12 cellular contexts compared by ENCODE assay signal in the genomic region with DNA sequence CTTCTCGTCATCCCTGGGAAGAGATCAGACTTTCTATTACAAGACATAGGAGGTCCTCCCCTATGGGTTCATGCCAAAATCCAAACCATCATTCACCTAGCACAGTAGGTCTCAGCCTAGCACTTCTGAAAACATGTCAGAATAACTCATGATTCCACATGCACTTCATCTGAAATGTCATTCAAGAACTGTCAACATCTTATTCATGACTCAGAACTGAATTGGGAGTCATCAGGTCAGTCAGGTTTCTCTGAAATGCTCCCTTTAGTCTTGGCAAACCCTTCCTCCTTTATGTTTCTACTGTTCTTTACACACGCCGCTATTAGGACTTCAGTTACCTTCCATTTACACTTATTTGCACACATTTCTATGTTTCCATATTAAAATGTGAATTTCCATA.
A peak's percentile ranks its signal among the peaks of the same experiment; 100 is the strongest.
DNase-seq lines count a peak whose midpoint lies in the region; ATAC-seq and TF ChIP-seq lines count a peak whose summit lies in the region.
"Had no signal": no experiment of that assay in that cellular context is flagged by ENCODE, and none has a peak within 500 bp of the region (broad histone marks: within the 10 kb centered on the region; RNA-seq: fewer than 3 reads in every experiment).

No MANE protein-coding gene starts in this region.

- H3K27ac ChIP-seq in DND-41 (ENCODE audit: low read length), result peak overlapping the region; percentile 86
- H3K27ac ChIP-seq: body of pancreas, parathyroid adenoma, testis had no signal

- peaks cover 38% of the 10 kb centered on the region for H3K36me3 ChIP-seq in DND-41 (ENCODE audit: insufficient read depth, low read length)

- peaks cover 54% of the 10 kb centered on the region for H3K4me1 ChIP-seq in DND-41 (ENCODE audit: insufficient read depth, low read length)
- H3K4me1 ChIP-seq: body of pancreas, parathyroid adenoma, testis had no signal

- no peaks in the 10 kb centered on the region for H3K27me3 ChIP-seq in DND-41 (ENCODE audit: insufficient read depth, low read length, poor library complexity)
- H3K27me3 ChIP-seq: body of pancreas, testis had no signal

- intact Hi-C loops in activated T-helper 1 cell treated with anti-CD3 and anti-CD28 coated beads, Interleukin-12 subunit alpha, Interleukin-12 subunit beta, Interleukin-2, Interleukin-4 antibody, amounts not matched to agents 30 ng/mL and 10 ng/mL and 1 ng/mL, durations not matched to agents 14 hours and 24 hours and 36 hours (cut with micrococcal nuclease), result loop anchor here (1.0 to 2.0 kb wide), 5 partner anchors 18 to 1347 kb away; no protein-coding TSS in a partner anchor

- no peak overlapping the region for H3K4me3 Mint-ChIP-seq in activated T-helper 1 cell treated with anti-CD3 and anti-CD28 coated beads, Interleukin-12 subunit alpha, Interleukin-12 subunit beta, Interleukin-2, Interleukin-4 antibody, amounts not matched to agents 30 ng/mL and 10 ng/mL and 1 ng/mL, durations not matched to agents 14 hours and 24 hours and 36 hours

- no peak overlapping the region for H2AFZ ChIP-seq in DND-41 (ENCODE audit: low read depth, low read length)
- H2AFZ ChIP-seq: parathyroid adenoma had no signal

- peak overlapping the region; percentile 87 for H3K27ac Mint-ChIP-seq in activated T-helper 1 cell treated with anti-CD3 and anti-CD28 coated beads, Interleukin-12 subunit alpha, Interleukin-12 subunit beta, Interleukin-2, Interleukin-4 antibody, amounts not matched to agents 30 ng/mL and 10 ng/mL and 1 ng/mL, durations not matched to agents 14 hours and 24 hours and 36 hours

- H3K4me1 Mint-ChIP-seq in activated T-helper 1 cell treated with anti-CD3 and anti-CD28 coated beads, Interleukin-12 subunit alpha, Interleukin-12 subunit beta, Interleukin-2, Interleukin-4 antibody, amounts not matched to agents 30 ng/mL and 10 ng/mL and 1 ng/mL, durations not matched to agents 14 hours and 24 hours and 36 hours (ENCODE audit: low read depth), result peaks cover 59% of the 10 kb centered on the region

- no peak overlapping the region for H3K4me2 ChIP-seq in DND-41 (ENCODE audit: insufficient read depth, low read length)

- peaks cover 65% of the 10 kb centered on the region for H3K36me3 Mint-ChIP-seq in activated T-helper 1 cell treated with anti-CD3 and anti-CD28 coated beads, Interleukin-12 subunit alpha, Interleukin-12 subunit beta, Interleukin-2, Interleukin-4 antibody, amounts not matched to agents 30 ng/mL and 10 ng/mL and 1 ng/mL, durations not matched to agents 14 hours and 24 hours and 36 hours (ENCODE audit: low read depth)

- peaks cover 16% of the 10 kb centered on the region for H3K9me3 ChIP-seq in DND-41 (ENCODE audit: insufficient read depth, low read length, severe bottlenecking)
- H3K9me3 ChIP-seq: body of pancreas, testis had no signal

- ATAC-seq in DND-41 (ENCODE audit: insufficient read depth, low read depth) (no peak), GM18867 (IDR thresholded peaks at IDR 0.05; ENCODE audit: unreplicated experiment) (no peak)
- ATAC-seq: body of pancreas, Panc1 had no signal

- H3K27me3 Mint-ChIP-seq in activated T-helper 1 cell treated with anti-CD3 and anti-CD28 coated beads, Interleukin-12 subunit alpha, Interleukin-12 subunit beta, Interleukin-2, Interleukin-4 antibody, amounts not matched to agents 30 ng/mL and 10 ng/mL and 1 ng/mL, durations not matched to agents 14 hours and 24 hours and 36 hours (ENCODE audit: insufficient read depth), result no peaks in the 10 kb centered on the region

- peaks cover 27% of the 10 kb centered on the region for H3K9me3 Mint-ChIP-seq in activated T-helper 1 cell treated with anti-CD3 and anti-CD28 coated beads, Interleukin-12 subunit alpha, Interleukin-12 subunit beta, Interleukin-2, Interleukin-4 antibody, amounts not matched to agents 30 ng/mL and 10 ng/mL and 1 ng/mL, durations not matched to agents 14 hours and 24 hours and 36 hours

- no peak for DNase-seq in DND-41
- peak; percentile 62 for DNase-seq in HPDE6-E6E7 (ENCODE audit: extremely low spot score)
- DNase-seq in activated T-helper 1 cell treated with anti-CD3 and anti-CD28 coated beads, Interleukin-12 subunit alpha, Interleukin-12 subunit beta, Interleukin-2, Interleukin-4 antibody, amounts not matched to agents 30 ng/mL and 10 ng/mL and 1 ng/mL, durations not matched to agents 14 hours and 24 hours and 36 hours (ENCODE audit: low spot score), result no peak
- peak; percentile 4 for DNase-seq in kidney glomerular epithelial cell (lab: John Stamatoyannopoulos, UW)
- DNase-seq in DMS79 (lab: John Stamatoyannopoulos, UW), result no peak
- no peak for DNase-seq in NCI-H526 (lab: John Stamatoyannopoulos, UW)
- DNase-seq: body of pancreas; stimulated activated CD4-positive, alpha-beta T cell treated with anti-CD3 and anti-CD28 coated beads, Interleukin-4, amount 100 ng/mL, for 4 hours; testis had no signal

- H3K79me2 ChIP-seq in DND-41 (ENCODE audit: insufficient read depth, low read length), result peaks cover 23% of the 10 kb centered on the region
- H3K79me2 ChIP-seq: parathyroid adenoma had no signal

- H4K20me1 ChIP-seq in DND-41 (ENCODE audit: insufficient read depth, low read length), result no peaks in the 10 kb centered on the region

- H3K9ac ChIP-seq in DND-41 (ENCODE audit: low read depth, low read length), result no peak overlapping the region; the same call in 1 of the 2 replicates
- H3K9ac ChIP-seq: parathyroid adenoma had no signal

- no peak for TF ChIP-seq CTCF in DND-41 (IDR thresholded peaks at IDR 0.05; ENCODE audit: borderline replicate concordance, extremely low read depth, low read length, poor library complexity, severe bottlenecking)

- H3K4me3 ChIP-seq in DND-41 (ENCODE audit: low read depth in 1 of 2, low read length in 2 of 2), result no peak overlapping the region
- H3K4me3 ChIP-seq: body of pancreas, testis had no signal

Comparison
In these comparisons a context has a peak if more than half of its experiments do, and no peak if none do; other contexts are left out.
1. DNase-seq: peak in HPDE6-E6E7 (single experiment) and kidney glomerular epithelial cell (single experiment); none in DND-41 (single experiment), activated T-helper 1 cell treated with anti-CD3 and anti-CD28 coated beads, Interleukin-12 subunit alpha, Interleukin-12 subunit beta, Interleukin-2, Interleukin-4 antibody, amounts not matched to agents 30 ng/mL and 10 ng/mL and 1 ng/mL, durations not matched to agents 14 hours and 24 hours and 36 hours (single experiment), DMS79 (single experiment) and NCI-H526 (0 of 2).